1 cellular context compared by ENCODE assay signal in genomic region chr20:8447262-8448120, GRCh38.
A peak's percentile ranks its signal among the peaks of the same experiment; 100 is the strongest.
TF ChIP-seq lines count a peak whose summit lies in the region.

No MANE protein-coding gene starts in this region.

TF ChIP-seq in HepG2, 621 proteins besides CTCF, POLR2A, EP300 and RAD21 (continued from another document and continues in another):
- TF ChIP-seq, protein P1, sequence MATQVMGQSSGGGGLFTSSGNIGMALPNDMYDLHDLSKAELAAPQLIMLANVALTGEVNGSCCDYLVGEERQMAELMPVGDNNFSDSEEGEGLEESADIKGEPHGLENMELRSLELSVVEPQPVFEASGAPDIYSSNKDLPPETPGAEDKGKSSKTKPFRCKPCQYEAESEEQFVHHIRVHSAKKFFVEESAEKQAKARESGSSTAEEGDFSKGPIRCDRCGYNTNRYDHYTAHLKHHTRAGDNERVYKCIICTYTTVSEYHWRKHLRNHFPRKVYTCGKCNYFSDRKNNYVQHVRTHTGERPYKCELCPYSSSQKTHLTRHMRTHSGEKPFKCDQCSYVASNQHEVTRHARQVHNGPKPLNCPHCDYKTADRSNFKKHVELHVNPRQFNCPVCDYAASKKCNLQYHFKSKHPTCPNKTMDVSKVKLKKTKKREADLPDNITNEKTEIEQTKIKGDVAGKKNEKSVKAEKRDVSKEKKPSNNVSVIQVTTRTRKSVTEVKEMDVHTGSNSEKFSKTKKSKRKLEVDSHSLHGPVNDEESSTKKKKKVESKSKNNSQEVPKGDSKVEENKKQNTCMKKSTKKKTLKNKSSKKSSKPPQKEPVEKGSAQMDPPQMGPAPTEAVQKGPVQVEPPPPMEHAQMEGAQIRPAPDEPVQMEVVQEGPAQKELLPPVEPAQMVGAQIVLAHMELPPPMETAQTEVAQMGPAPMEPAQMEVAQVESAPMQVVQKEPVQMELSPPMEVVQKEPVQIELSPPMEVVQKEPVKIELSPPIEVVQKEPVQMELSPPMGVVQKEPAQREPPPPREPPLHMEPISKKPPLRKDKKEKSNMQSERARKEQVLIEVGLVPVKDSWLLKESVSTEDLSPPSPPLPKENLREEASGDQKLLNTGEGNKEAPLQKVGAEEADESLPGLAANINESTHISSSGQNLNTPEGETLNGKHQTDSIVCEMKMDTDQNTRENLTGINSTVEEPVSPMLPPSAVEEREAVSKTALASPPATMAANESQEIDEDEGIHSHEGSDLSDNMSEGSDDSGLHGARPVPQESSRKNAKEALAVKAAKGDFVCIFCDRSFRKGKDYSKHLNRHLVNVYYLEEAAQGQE (IDR thresholded peaks at IDR 0.05; ENCODE audit: borderline replicate concordance in 1 of 2, low read depth in 1 of 2, low read length in 2 of 2): peak in 1 of 2 experiments; percentile 91; a peak in 3 of 4 replicates
- TF ChIP-seq ZNF101 (CRISPR knock-in tag; IDR thresholded peaks at IDR 0.05; ENCODE audit: borderline replicate concordance, low read depth) (no peak), ZBTB38 (CRISPR knock-in tag; IDR thresholded peaks at IDR 0.05) (no peak), SNAPC4 (CRISPR knock-in tag; IDR thresholded peaks at IDR 0.05) (no peak), BCL6 (CRISPR knock-in tag; IDR thresholded peaks at IDR 0.05) (peak; percentile 40; the same call in 1 of the 2 replicates), NR0B2 (CRISPR knock-in tag; IDR thresholded peaks at IDR 0.05) (no peak), ZNF318 (CRISPR knock-in tag; IDR thresholded peaks at IDR 0.05) (no peak), MXI1 (IDR thresholded peaks at IDR 0.05; ENCODE audit: borderline replicate concordance, low read depth, low read length) (no peak), MIER2 (CRISPR knock-in tag; IDR thresholded peaks at IDR 0.05) (peak; percentile 94), PHF21A (CRISPR knock-in tag; IDR thresholded peaks at IDR 0.05) (peak; percentile 53), HOXA9 (CRISPR knock-in tag; IDR thresholded peaks at IDR 0.05; ENCODE audit: borderline replicate concordance) (no peak), ZNF773 (CRISPR knock-in tag; IDR thresholded peaks at IDR 0.05; ENCODE audit: borderline replicate concordance) (no peak), ATF5 (CRISPR knock-in tag; IDR thresholded peaks at IDR 0.05; ENCODE audit: low read depth) (no peak), RFXAP (CRISPR knock-in tag; IDR thresholded peaks at IDR 0.05; ENCODE audit: borderline replicate concordance) (no peak), ZNF768 (CRISPR knock-in tag; IDR thresholded peaks at IDR 0.05) (no peak), RAD51 (IDR thresholded peaks at IDR 0.05; ENCODE audit: borderline replicate concordance) (no peak), SP1 (IDR thresholded peaks at IDR 0.05) (no peak), SP1 (CRISPR knock-in tag; IDR thresholded peaks at IDR 0.05) (no peak), HNF4G (IDR thresholded peaks at IDR 0.05; ENCODE audit: borderline replicate concordance, low read depth, low read length) (peak; percentile 64; the same call in 1 of the 2 replicates), HNF4G (CRISPR knock-in tag; IDR thresholded peaks at IDR 0.05; ENCODE audit: borderline replicate concordance, low read depth) (no peak), ZEB1 (IDR thresholded peaks at IDR 0.05; ENCODE audit: insufficient replicate concordance, low read depth) (no peak), TBX2 (CRISPR knock-in tag; IDR thresholded peaks at IDR 0.05; ENCODE audit: borderline replicate concordance) (peak; percentile 34; the same call in 1 of the 2 replicates), KAT8 (CRISPR knock-in tag; IDR thresholded peaks at IDR 0.05) (peak; percentile 21; the same call in 1 of the 2 replicates), STAG1 (CRISPR knock-in tag; IDR thresholded peaks at IDR 0.05) (no peak), HNF4A (CRISPR knock-in tag; IDR thresholded peaks at IDR 0.05) (peak; percentile 77), FOXA3 (CRISPR knock-in tag; IDR thresholded peaks at IDR 0.05) (peak; percentile 70), SOX6 (IDR thresholded peaks at IDR 0.05) (no peak), SOX6 (CRISPR knock-in tag; IDR thresholded peaks at IDR 0.05) (peak; percentile 50), FOXK1 (CRISPR knock-in tag; IDR thresholded peaks at IDR 0.05; ENCODE audit: borderline replicate concordance, low read depth) (peak; percentile 67; the same call in 1 of the 2 replicates), ZSCAN21 (CRISPR knock-in tag; IDR thresholded peaks at IDR 0.05; ENCODE audit: borderline replicate concordance) (no peak)
- TF ChIP-seq, protein P2, sequence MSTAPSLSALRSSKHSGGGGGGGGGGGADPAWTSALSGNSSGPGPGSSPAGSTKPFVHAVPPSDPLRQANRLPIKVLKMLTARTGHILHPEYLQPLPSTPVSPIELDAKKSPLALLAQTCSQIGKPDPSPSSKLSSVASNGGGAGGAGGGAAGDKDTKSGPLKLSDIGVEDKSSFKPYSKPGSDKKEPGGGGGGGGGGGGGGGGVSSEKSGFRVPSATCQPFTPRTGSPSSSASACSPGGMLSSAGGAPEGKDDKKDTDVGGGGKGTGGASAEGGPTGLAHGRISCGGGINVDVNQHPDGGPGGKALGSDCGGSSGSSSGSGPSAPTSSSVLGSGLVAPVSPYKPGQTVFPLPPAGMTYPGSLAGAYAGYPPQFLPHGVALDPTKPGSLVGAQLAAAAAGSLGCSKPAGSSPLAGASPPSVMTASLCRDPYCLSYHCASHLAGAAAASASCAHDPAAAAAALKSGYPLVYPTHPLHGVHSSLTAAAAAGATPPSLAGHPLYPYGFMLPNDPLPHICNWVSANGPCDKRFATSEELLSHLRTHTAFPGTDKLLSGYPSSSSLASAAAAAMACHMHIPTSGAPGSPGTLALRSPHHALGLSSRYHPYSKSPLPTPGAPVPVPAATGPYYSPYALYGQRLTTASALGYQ (CRISPR knock-in tag; IDR thresholded peaks at IDR 0.05): no peak
- TF ChIP-seq, protein P3, sequence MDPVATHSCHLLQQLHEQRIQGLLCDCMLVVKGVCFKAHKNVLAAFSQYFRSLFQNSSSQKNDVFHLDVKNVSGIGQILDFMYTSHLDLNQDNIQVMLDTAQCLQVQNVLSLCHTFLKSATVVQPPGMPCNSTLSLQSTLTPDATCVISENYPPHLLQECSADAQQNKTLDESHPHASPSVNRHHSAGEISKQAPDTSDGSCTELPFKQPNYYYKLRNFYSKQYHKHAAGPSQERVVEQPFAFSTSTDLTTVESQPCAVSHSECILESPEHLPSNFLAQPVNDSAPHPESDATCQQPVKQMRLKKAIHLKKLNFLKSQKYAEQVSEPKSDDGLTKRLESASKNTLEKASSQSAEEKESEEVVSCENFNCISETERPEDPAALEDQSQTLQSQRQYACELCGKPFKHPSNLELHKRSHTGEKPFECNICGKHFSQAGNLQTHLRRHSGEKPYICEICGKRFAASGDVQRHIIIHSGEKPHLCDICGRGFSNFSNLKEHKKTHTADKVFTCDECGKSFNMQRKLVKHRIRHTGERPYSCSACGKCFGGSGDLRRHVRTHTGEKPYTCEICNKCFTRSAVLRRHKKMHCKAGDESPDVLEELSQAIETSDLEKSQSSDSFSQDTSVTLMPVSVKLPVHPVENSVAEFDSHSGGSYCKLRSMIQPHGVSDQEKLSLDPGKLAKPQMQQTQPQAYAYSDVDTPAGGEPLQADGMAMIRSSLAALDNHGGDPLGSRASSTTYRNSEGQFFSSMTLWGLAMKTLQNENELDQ (CRISPR knock-in tag; IDR thresholded peaks at IDR 0.05; ENCODE audit: borderline replicate concordance): no peak
- TF ChIP-seq, protein P4, sequence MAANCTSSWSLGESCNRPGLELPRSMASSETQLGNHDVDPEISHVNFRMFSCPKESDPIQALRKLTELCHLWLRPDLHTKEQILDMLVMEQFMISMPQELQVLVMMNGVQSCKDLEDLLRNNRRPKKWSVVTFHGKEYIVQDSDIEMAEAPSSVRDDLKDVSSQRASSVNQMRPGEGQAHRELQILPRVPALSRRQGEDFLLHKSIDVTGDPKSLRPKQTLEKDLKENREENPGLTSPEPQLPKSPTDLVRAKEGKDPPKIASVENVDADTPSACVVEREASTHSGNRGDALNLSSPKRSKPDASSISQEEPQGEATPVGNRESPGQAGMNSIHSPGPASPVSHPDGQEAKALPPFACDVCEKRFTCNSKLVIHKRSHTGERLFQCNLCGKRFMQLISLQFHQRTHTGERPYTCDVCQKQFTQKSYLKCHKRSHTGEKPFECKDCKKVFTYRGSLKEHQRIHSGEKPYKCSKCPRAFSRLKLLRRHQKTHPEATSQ (CRISPR knock-in tag; IDR thresholded peaks at IDR 0.05; ENCODE audit: borderline replicate concordance): 0 out of 2 replicates have a peak, but pooled peaks have one; percentile 21
